Comparison of ENCODE assay signal across 9 cellular contexts in the genomic region with DNA sequence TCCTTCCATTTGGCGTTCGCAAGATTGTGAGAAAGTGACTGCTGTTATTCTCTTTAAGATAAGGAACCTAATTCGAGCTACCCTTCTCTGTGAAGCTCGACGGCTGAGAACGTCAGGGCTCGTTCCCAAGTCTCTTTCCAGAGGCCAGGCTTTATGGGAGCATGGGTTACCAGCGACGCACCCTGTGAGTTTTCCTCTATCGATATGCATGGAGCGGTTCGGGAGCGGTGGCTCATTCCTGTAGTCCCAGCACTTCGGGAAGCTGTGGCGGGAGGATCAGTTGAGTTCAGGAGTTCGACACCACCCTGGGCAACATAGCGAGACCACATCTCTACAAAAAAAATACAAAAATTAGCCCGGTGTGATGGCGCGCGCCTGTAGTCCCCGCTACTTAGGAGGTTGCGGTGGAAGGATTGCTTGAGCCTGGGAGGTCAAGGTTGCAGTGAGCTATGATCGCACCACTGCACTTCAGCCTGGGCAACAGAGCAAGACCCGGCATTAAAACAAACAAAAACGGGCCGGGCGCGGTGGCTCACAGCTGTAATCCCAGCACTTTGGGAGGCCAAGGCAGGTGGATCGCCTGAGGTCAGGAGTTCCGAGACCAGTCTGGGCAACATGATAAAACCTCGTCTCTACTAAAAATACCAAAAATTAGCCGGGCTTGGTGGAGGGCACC. TPM values are rescaled to one million over a fixed set of nuclear protein-coding genes. Genes with fewer than 3 reads are reported as not detected.
A peak's percentile ranks its signal among the peaks of the same experiment; 100 is the strongest.
DNase-seq lines count a peak whose midpoint lies in the region; ATAC-seq and TF ChIP-seq lines count a peak whose summit lies in the region.
"Had no signal": no experiment of that assay in that cellular context is flagged by ENCODE, and none has a peak within 500 bp of the region (broad histone marks: within the 10 kb centered on the region; RNA-seq: fewer than 3 reads in every experiment).

No MANE protein-coding gene starts in this region.

- peaks cover 0 to 10% (median 2%) of the 10 kb centered on the region in 4 donors for H3K4me1 ChIP-seq in right lobe of liver

- intact Hi-C loops in MCF 10A (cut with micrococcal nuclease) (no loop called here), right lobe of liver (cut with DNase I) (no loop called here)

- peak in 3 of 4 donors; percentile 4 to 8 (median 8) for ATAC-seq in right lobe of liver
- no peak for ATAC-seq in GM21515 (IDR thresholded peaks at IDR 0.05; ENCODE audit: unreplicated experiment)

- peaks cover 0 to 25% (median 18%) of the 10 kb centered on the region in 4 donors for H3K36me3 ChIP-seq in right lobe of liver

- TF ChIP-seq POLR2A in right lobe of liver (IDR thresholded peaks at IDR 0.05), result no peak

- DNase-seq in activated T-cell treated with anti-CD3 and anti-CD28 coated beads, Interleukin-2, amount 50 U/mL, for 24 hours, result no peak
- DNase-seq in activated T-cell treated with anti-CD3 and anti-CD28 coated beads, Interleukin-2, amount 50 U/mL, for 1 hour, result no peak
- no peak for DNase-seq in MCF 10A (ENCODE audit: unreplicated experiment)
- no peak for DNase-seq in right lobe of liver
- no peak for DNase-seq in type B pancreatic cell (ENCODE audit: extremely low spot score, unreplicated experiment)
- no peak for DNase-seq in NCI-H345 (lab: John Stamatoyannopoulos, UW)
- no peak for DNase-seq in NCI-H1048 (lab: John Stamatoyannopoulos, UW)

- peaks cover 94% of the 10 kb centered on the region for H3K36me3 Mint-ChIP-seq in activated T-cell treated with anti-CD3 and anti-CD28 coated beads, Interleukin-2, amount 50 U/mL, for 24 hours (ENCODE audit: low read depth)
- no peaks in the 10 kb centered on the region for H3K36me3 Mint-ChIP-seq in MCF 10A (ENCODE audit: insufficient read depth, unreplicated experiment)
- peaks cover 76% of the 10 kb centered on the region for H3K36me3 Mint-ChIP-seq in type B pancreatic cell

- BruUV-seq in MCF 10A (replicated peaks; lab: Mats Ljungman, UMichigan), result no TSS peak

- peaks cover 31% of the 10 kb centered on the region for H3K4me1 Mint-ChIP-seq in activated T-cell treated with anti-CD3 and anti-CD28 coated beads, Interleukin-2, amount 50 U/mL, for 24 hours (ENCODE audit: low read depth)
- H3K4me1 Mint-ChIP-seq in MCF 10A (ENCODE audit: insufficient read depth, unreplicated experiment), result no peaks in the 10 kb centered on the region
- peaks cover 5% of the 10 kb centered on the region for H3K4me1 Mint-ChIP-seq in type B pancreatic cell (ENCODE audit: unreplicated experiment)

- CTCF ChIA-PET in MCF 10A (lab: Yijun Ruan, JAX), result no interaction called here

- no peaks in the 10 kb centered on the region for H3K27me3 Mint-ChIP-seq in activated T-cell treated with anti-CD3 and anti-CD28 coated beads, Interleukin-2, amount 50 U/mL, for 24 hours
- H3K27me3 Mint-ChIP-seq in MCF 10A (ENCODE audit: insufficient read depth, unreplicated experiment) (no peaks in the 10 kb centered on the region), type B pancreatic cell (no peaks in the 10 kb centered on the region)

- TF ChIP-seq CTCF in MCF 10A (IDR thresholded peaks at IDR 0.05; ENCODE audit: unreplicated experiment) (no peak), right lobe of liver (IDR thresholded peaks at IDR 0.05) (no peak), type B pancreatic cell (conservative IDR thresholded peaks at IDR 0.05) (no peak)

- H3K4me3 ChIP-seq in right lobe of liver, result peak overlapping the region; percentile 93 to 99 (median 95)

- no peaks in the 10 kb centered on the region for H3K27me3 ChIP-seq in right lobe of liver

- peak overlapping the region; percentile 86 for H3K27ac Mint-ChIP-seq in activated T-cell treated with anti-CD3 and anti-CD28 coated beads, Interleukin-2, amount 50 U/mL, for 24 hours
- H3K27ac Mint-ChIP-seq in MCF 10A (ENCODE audit: low read depth, unreplicated experiment), result no peak overlapping the region
- peak overlapping the region; percentile 81 for H3K27ac Mint-ChIP-seq in type B pancreatic cell

- WGBS in right lobe of liver (ENCODE audit: insufficient coverage, low coverage, low lambda C conversion rate, missing lambda C conversion rate), result 29% methylated on average over 29 of the region's 33 CpGs

- H3K4me3 Mint-ChIP-seq in activated T-cell treated with anti-CD3 and anti-CD28 coated beads, Interleukin-2, amount 50 U/mL, for 24 hours, result peak overlapping the region; percentile 80
- H3K4me3 Mint-ChIP-seq in MCF 10A (ENCODE audit: unreplicated experiment) (peak overlapping the region; percentile 23), type B pancreatic cell (peak overlapping the region; percentile 92)

- H3K9me3 Mint-ChIP-seq in activated T-cell treated with anti-CD3 and anti-CD28 coated beads, Interleukin-2, amount 50 U/mL, for 24 hours, result peaks cover 64% of the 10 kb centered on the region
- H3K9me3 Mint-ChIP-seq in MCF 10A (ENCODE audit: unreplicated experiment) (peaks cover 54% of the 10 kb centered on the region), type B pancreatic cell (peaks cover 29% of the 10 kb centered on the region)

- H3K27ac ChIP-seq in right lobe of liver, result peak overlapping the region in 2 of 3 donors; percentile 85 to 89

- POLR2A ChIA-PET in MCF 10A (lab: Yijun Ruan, JAX), result no interaction called here

- H3K9me3 ChIP-seq in right lobe of liver, result peaks cover 0 to 8% (median 4%) of the 10 kb centered on the region in 4 donors

RNA-seq across cellular contexts. Expression of a gene that starts 0.7 kb away (rescaled TPM):
- total RNA-seq in MCF 10A (2022) (0.71 and 0.98 TPM in 2 replicates), right lobe of liver (1 to 10 TPM; 3.1 to 7.1 (median 5.0) TPM), type B pancreatic cell (ENCODE audit: low replicate concordance) (28.1 and 39.1 TPM in 2 replicates)

RNA-seq across cellular contexts. Expression of a gene that starts 29.0 kb away (rescaled TPM):
- not detected in 2 replicates for total RNA-seq in MCF 10A (2022)
- under 1 TPM in 3 of 6 experiments, not detected in 3; 0.24 to 0.88 (median 0.39) TPM for total RNA-seq in right lobe of liver
- total RNA-seq in type B pancreatic cell (ENCODE audit: low replicate concordance), result 1.0 and 2.5 TPM in 2 replicates

RNA-seq across cellular contexts. Expression of a gene that starts 30.5 kb away (rescaled TPM):
- not detected in 2 replicates for total RNA-seq in MCF 10A (2022)
- total RNA-seq in right lobe of liver, result not detected
- 0.95 and 1.9 TPM in 2 replicates for total RNA-seq in type B pancreatic cell (ENCODE audit: low replicate concordance)
- total RNA-seq: subcutaneous adipose tissue had no signal

RNA-seq across cellular contexts. Expression of a gene that starts 55.8 kb away (rescaled TPM):
- total RNA-seq in MCF 10A (2022), result 0.54 and 0.69 TPM in 2 replicates
- total RNA-seq in right lobe of liver, result 1 to 10 TPM in 2 of 6 experiments, under 1 TPM in 4; 0.50 to 1.6 (median 0.75) TPM
- total RNA-seq in type B pancreatic cell (ENCODE audit: low replicate concordance), result 10.2 and 10.4 TPM in 2 replicates

RNA-seq across cellular contexts. Expression of a gene that starts 55.8 kb away (rescaled TPM):
- not detected in 2 replicates for total RNA-seq in MCF 10A (2022)
- total RNA-seq in right lobe of liver, result under 1 TPM; 0.12 to 0.71 (median 0.32) TPM
- total RNA-seq in type B pancreatic cell (ENCODE audit: low replicate concordance), result 12.0 and 13.1 TPM in 2 replicates

Comparison
In these comparisons a context has a peak if more than half of its experiments do, and no peak if none do; other contexts are left out.
1. H3K4me3 Mint-ChIP-seq: peak in every context shown above with its lines; median percentile 92 in type B pancreatic cell; 80 in activated T-cell treated with anti-CD3 and anti-CD28 coated beads, Interleukin-2, amount 50 U/mL, for 24 hours; 23 in MCF 10A.